27 cellular contexts compared by ENCODE assay signal in the genomic region with DNA sequence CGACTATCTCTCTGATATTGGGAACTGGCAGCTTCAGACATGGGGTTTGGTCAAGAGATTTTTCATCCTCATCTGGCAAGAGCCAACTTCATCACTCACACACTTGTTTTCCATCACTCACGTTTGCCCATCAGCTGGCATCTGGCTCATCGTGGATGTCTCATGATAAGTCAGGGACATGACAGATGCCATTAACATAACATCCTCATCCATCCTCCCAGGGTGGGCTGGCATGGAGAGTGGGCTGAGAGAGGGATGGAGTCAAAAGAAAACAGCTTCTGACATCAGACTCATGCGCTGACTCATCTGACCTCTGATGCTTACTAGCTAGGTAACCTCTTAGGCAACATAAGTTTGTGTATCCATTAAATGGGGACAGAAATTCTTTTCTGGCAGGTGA. TPM values are rescaled to one million over a fixed set of nuclear protein-coding genes. Genes with fewer than 3 reads are reported as not detected.
"Had no signal": no experiment of that assay in that cellular context is flagged by ENCODE, and none has a peak within 500 bp of the region (broad histone marks: within the 10 kb centered on the region; RNA-seq: fewer than 3 reads in every experiment).

No MANE protein-coding gene starts in this region.

- H3K9me3 ChIP-seq: adrenal gland, breast epithelium had no signal

- ATAC-seq: Right ventricle myocardium inferior, T-cell had no signal

- DNase-seq: activated CD4-positive, alpha-beta T cell treated with anti-CD3 and anti-CD28 coated beads for 4 hours; activated CD8-positive, alpha-beta memory T cell treated with anti-CD3 and anti-CD28 coated beads, Interleukin-2, amount 50 U/mL, for 4 hours; activated naive CD4-positive, alpha-beta T cell treated with anti-CD3 and anti-CD28 coated beads, Interleukin-2, amount 50 U/mL, for 16 hours; activated naive CD8-positive, alpha-beta T cell treated with anti-CD3 and anti-CD28 coated beads, Interleukin-2, amount 10 ng/mL, durations not matched to agents 7 days and 5 days; activated T-cell treated with anti-CD3 and anti-CD28 coated beads, Interleukin-2, amount 50 U/mL, for 72 hours; adrenal gland; aorta; central memory CD4-positive, alpha-beta T cell; Karpas-422; NCI-H146; NCI-H187 treated with DMSO at 0.1 percent for 48 hours; NCI-H2081 treated with DMSO at 0.1 percent for 48 hours; NCI-H226; NCI-H526; NCI-H82; RPMI8226; T-cell; T-helper 2 cell; T1000; WERI-Rb-1 had no signal

- H3K27ac ChIP-seq: adrenal gland, breast epithelium, coronary artery, SK-N-MC, WERI-Rb-1 had no signal

- H3K4me3 ChIP-seq: adrenal gland, breast epithelium, coronary artery, SK-N-MC had no signal

- H3K36me3 ChIP-seq: adrenal gland, breast epithelium, WERI-Rb-1 had no signal

RNA-seq across cellular contexts. Expression of gene VSX2, which starts 1.8 kb away (rescaled TPM):
- total RNA-seq: activated naive CD8-positive, alpha-beta T cell treated with anti-CD3 and anti-CD28 coated beads, Interleukin-2, amount 10 ng/mL, durations not matched to agents 7 days and 5 days; activated T-cell treated with anti-CD3 and anti-CD28 coated beads, Interleukin-2, amount 50 U/mL, for 72 hours; adrenal gland; aorta; breast epithelium; chondrocyte; NCI-H460; OCI-LY7; Right ventricle myocardium inferior; T-cell had no signal
- polyA plus RNA-seq: adrenal gland, aorta had no signal
